ENCODE assay signal across 9 cellular contexts in the genomic region with DNA sequence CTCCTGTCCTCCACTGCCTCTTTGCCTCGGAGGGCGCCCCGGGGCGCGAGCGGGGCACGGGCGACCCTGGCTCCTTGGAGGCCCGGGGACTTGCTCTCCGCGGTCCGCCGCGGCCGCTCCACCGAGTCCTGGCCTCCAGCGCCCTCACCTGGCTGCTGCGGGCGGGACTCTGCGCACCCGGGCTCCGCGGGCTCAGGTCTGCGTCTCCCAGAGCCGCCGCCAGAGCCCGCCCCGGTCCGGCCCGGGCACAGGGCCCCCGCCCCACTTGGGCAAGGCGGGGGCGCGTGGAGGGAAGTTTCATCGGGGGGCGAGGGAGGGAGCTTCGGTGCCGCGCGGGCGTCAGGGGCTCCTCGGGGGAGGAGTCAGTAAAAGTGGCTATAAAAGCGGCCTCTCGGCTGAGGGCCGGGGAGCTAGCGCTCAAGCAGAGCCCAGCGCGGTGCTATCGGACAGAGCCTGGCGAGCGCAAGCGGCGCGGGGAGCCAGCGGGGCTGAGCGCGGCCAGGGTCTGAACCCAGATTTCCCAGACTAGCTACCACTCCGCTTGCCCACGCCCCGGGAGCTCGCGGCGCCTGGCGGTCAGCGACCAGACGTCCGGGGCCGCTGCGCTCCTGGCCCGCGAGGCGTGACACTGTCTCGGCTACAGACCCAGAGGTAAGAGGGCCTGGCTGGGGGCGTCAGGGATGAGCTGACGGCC. TPM values are rescaled to one million over a fixed set of nuclear protein-coding genes. Genes with fewer than 3 reads are reported as not detected.
DNase-seq lines count a peak whose midpoint lies in the region; ATAC-seq and TF ChIP-seq lines count a peak whose summit lies in the region.
"Had no signal": no experiment of that assay in that cellular context is flagged by ENCODE, and none has a peak within 500 bp of the region (broad histone marks: within the 10 kb centered on the region; RNA-seq: fewer than 3 reads in every experiment).

A gene with protein sequence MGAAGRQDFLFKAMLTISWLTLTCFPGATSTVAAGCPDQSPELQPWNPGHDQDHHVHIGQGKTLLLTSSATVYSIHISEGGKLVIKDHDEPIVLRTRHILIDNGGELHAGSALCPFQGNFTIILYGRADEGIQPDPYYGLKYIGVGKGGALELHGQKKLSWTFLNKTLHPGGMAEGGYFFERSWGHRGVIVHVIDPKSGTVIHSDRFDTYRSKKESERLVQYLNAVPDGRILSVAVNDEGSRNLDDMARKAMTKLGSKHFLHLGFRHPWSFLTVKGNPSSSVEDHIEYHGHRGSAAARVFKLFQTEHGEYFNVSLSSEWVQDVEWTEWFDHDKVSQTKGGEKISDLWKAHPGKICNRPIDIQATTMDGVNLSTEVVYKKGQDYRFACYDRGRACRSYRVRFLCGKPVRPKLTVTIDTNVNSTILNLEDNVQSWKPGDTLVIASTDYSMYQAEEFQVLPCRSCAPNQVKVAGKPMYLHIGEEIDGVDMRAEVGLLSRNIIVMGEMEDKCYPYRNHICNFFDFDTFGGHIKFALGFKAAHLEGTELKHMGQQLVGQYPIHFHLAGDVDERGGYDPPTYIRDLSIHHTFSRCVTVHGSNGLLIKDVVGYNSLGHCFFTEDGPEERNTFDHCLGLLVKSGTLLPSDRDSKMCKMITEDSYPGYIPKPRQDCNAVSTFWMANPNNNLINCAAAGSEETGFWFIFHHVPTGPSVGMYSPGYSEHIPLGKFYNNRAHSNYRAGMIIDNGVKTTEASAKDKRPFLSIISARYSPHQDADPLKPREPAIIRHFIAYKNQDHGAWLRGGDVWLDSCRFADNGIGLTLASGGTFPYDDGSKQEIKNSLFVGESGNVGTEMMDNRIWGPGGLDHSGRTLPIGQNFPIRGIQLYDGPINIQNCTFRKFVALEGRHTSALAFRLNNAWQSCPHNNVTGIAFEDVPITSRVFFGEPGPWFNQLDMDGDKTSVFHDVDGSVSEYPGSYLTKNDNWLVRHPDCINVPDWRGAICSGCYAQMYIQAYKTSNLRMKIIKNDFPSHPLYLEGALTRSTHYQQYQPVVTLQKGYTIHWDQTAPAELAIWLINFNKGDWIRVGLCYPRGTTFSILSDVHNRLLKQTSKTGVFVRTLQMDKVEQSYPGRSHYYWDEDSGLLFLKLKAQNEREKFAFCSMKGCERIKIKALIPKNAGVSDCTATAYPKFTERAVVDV (N-terminal part only) (plus strand): TSS at position 407 of the 694 bp plus-strand sequence. CDS start 94,510 bp downstream, outside the sequence.

- WGBS in adrenal gland, 4 donors = 0 to 1% (median 1%) methylated on average over 8 to 75 of the region's 75 CpGs
- WGBS in heart left ventricle, 4 donors = 1 to 3% (median 1%) methylated on average over 16 to 75 of the region's 75 CpGs

- no peaks in the 10 kb centered on the region for H4K20me1 ChIP-seq in OCI-LY3 (ENCODE audit: insufficient read depth, low read length)

- H3K79me2 ChIP-seq in OCI-LY3 (ENCODE audit: low read length) (no peaks in the 10 kb centered on the region), parathyroid adenoma (no peaks in the 10 kb centered on the region)

- H3K27ac ChIP-seq in OCI-LY3 (ENCODE audit: low read length) = no peak within 1 kb of the TSS
- no peak within 1 kb of the TSS for H3K27ac ChIP-seq in adrenal gland
- no peak within 1 kb of the TSS for H3K27ac ChIP-seq in heart left ventricle
- H3K27ac ChIP-seq in parathyroid adenoma = no peak within 1 kb of the TSS
- no peak within 1 kb of the TSS for H3K27ac ChIP-seq in vagina

- intact Hi-C loops in adrenal gland (cut with DNase I) = loop anchor here (2.0 to 10.0 kb wide), 6 partner anchors 117 to 324 kb away; no protein-coding TSS in a partner anchor
- intact Hi-C loops in heart left ventricle (cut with DNase I) = loop anchor here in 9 of 10 donors (1.0 to 10.0 kb wide), 13 partner anchors 157 to 322 kb away; no protein-coding TSS in a partner anchor
- intact Hi-C loops in vagina (cut with DNase I) = loop anchor here (5.0 to 10.0 kb wide), 2 partner anchors 212 to 324 kb away; no protein-coding TSS in a partner anchor

- H3K4me2 ChIP-seq in OCI-LY3 (ENCODE audit: low read length) (peak within 1 kb of the TSS; percentile 77), parathyroid adenoma (ENCODE audit: low read length) (peak within 1 kb of the TSS; percentile 76)

- H3K27me3 ChIP-seq in OCI-LY3 (ENCODE audit: low read depth, low read length) (no peaks in the 10 kb centered on the region; the same call in 1 of the 2 replicates), adrenal gland (peaks cover 21% of the 10 kb centered on the region), heart left ventricle (peaks cover 0 to 55% (median 19%) of the 10 kb centered on the region in 9 donors), parathyroid adenoma (ENCODE audit: control insufficient read depth, insufficient read depth, low read length) (no peaks in the 10 kb centered on the region), vagina (no peaks in the 10 kb centered on the region)

- peaks cover 8% of the 10 kb centered on the region for H3K4me1 ChIP-seq in OCI-LY3 (ENCODE audit: low read length)
- peaks cover 5 to 20% of the 10 kb centered on the region in 2 donors for H3K4me1 ChIP-seq in adrenal gland (replicated peaks in 1 of 2)
- H3K4me1 ChIP-seq in heart left ventricle = peaks cover 2 to 49% (median 31%) of the 10 kb centered on the region in 12 donors
- H3K4me1 ChIP-seq in parathyroid adenoma = no peaks in the 10 kb centered on the region
- peaks cover 36% of the 10 kb centered on the region for H3K4me1 ChIP-seq in vagina

- ATAC-seq in HG03432 (IDR thresholded peaks at IDR 0.05; ENCODE audit: unreplicated experiment) (peak; percentile 64), heart left ventricle (peak; percentile 38 to 90 (median 85)), HG02870 (IDR thresholded peaks at IDR 0.05; ENCODE audit: unreplicated experiment) (no peak)

- H3K9me3 ChIP-seq in OCI-LY3 (ENCODE audit: insufficient read depth, low read length) (no peaks in the 10 kb centered on the region), adrenal gland (replicated peaks in 1 of 3) (no peaks in the 10 kb centered on the region), heart left ventricle (no peaks in the 10 kb centered on the region), parathyroid adenoma (ENCODE audit: control insufficient read depth, low read length) (no peaks in the 10 kb centered on the region), vagina (no peaks in the 10 kb centered on the region)

- peak; percentile 36 for DNase-seq in COLO829 (ENCODE audit: low spot score)
- peak; percentile 56 to 81 (median 74) for DNase-seq in adrenal gland
- DNase-seq in heart left ventricle = peak; percentile 49 to 84 (median 69)
- DNase-seq in vagina (ENCODE audit: extremely low spot score in 2 of 2) = no peak

- H3K4me3 ChIP-seq in OCI-LY3 (ENCODE audit: low read length) (peak within 1 kb of the TSS; percentile 79), adrenal gland (peak within 1 kb of the TSS in 2 of 4 donors; percentile 23 to 53), heart left ventricle (peak within 1 kb of the TSS; percentile 38 to 65 (median 50)), parathyroid adenoma (ENCODE audit: low read depth, low read length) (peak within 1 kb of the TSS; percentile 12), vagina (peak within 1 kb of the TSS; percentile 46 to 49)

- TF ChIP-seq CTCF in OCI-LY3 (IDR thresholded peaks at IDR 0.05; ENCODE audit: low read depth, low read length) (peak; percentile 97), adrenal gland (IDR thresholded peaks at IDR 0.05) (peak; percentile 34 to 81 (median 66)), heart left ventricle (IDR thresholded peaks at IDR 0.05) (peak; percentile 41 to 85 (median 71)), parathyroid adenoma (IDR thresholded peaks at IDR 0.05) (peak; percentile 72), vagina (IDR thresholded peaks at IDR 0.05) (peak; percentile 72 to 92 (median 86))

- H3K36me3 ChIP-seq in OCI-LY3 (replicated peaks; ENCODE audit: low read depth, low read length) (no peaks in the 10 kb centered on the region), adrenal gland (replicated peaks in 1 of 2) (no peaks in the 10 kb centered on the region), heart left ventricle (no peaks in the 10 kb centered on the region), parathyroid adenoma (ENCODE audit: control insufficient read depth, insufficient read depth, low read length) (no peaks in the 10 kb centered on the region), vagina (no peaks in the 10 kb centered on the region)

- peak within 1 kb of the TSS; percentile 56 for H2AFZ ChIP-seq in OCI-LY3 (ENCODE audit: low read depth, low read length)
- peak within 1 kb of the TSS; percentile 75 for H2AFZ ChIP-seq in parathyroid adenoma

- H3K9ac ChIP-seq in OCI-LY3 (ENCODE audit: low read length) (peak within 1 kb of the TSS; percentile 55), parathyroid adenoma (no peak within 1 kb of the TSS)

- TF ChIP-seq POLR2A in adrenal gland (IDR thresholded peaks at IDR 0.05) (no peak), heart left ventricle (IDR thresholded peaks at IDR 0.05) (no peak), vagina (IDR thresholded peaks at IDR 0.05) (no peak)

RNA-seq across cellular contexts. Expression of the gene that starts here (rescaled TPM):
- total RNA-seq in adrenal gland (1 to 10 TPM in 1 of 8 donors, under 1 TPM in 7; 0.25 to 2.2 (median 0.52) TPM), heart left ventricle (1 to 10 TPM in 2 of 9 donors, under 1 TPM in 7; 0.04 to 9.6 (median 0.23) TPM), vagina (0.74 TPM)
- polyA plus RNA-seq in adrenal gland (under 1 TPM; 0.08 to 0.20 (median 0.10) TPM), heart left ventricle (under 1 TPM; 0.08 to 0.19 TPM)
- total RNA-seq: T-helper 1 cell treated with Interleukin-12 subunit alpha and Interleukin-12 subunit beta and Interleukin-4 antibody, amounts not matched to agents 30 ng/mL and 1 ng/mL, for 36 hours had no signal

Comparison
In these comparisons a context has a peak if more than half of its experiments do, and no peak if none do; other contexts are left out.
1. DNase-seq: peak in COLO829 (single experiment), adrenal gland (7 of 7) and heart left ventricle (5 of 5); none in vagina (0 of 2).
2. Peak in every context shown above with its lines, with median percentiles within 50 percentile points of each other: CTCF ChIP-seq.